Comparison of ENCODE assay signal across 33 cellular contexts in genomic region chr2:227134591-227134990, GRCh38. TPM values are rescaled to one million over a fixed set of nuclear protein-coding genes. Genes with fewer than 3 reads are reported as not detected.
"Had no signal": no experiment of that assay in that cellular context is flagged by ENCODE, and none has a peak within 500 bp of the region (broad histone marks: within the 10 kb centered on the region; RNA-seq: fewer than 3 reads in every experiment).

No MANE protein-coding gene starts in this region.

- ATAC-seq: activated naive CD8-positive, alpha-beta T cell treated with anti-CD3 and anti-CD28 coated beads, Interleukin-2, amount 50 U/mL, for 24 hours; activated T-cell treated with anti-CD3 and anti-CD28 coated beads, Interleukin-2, amount 50 U/mL, for 4 hours; K562; Right ventricle myocardium inferior had no signal

- H3K27ac ChIP-seq: PC-9, RWPE1, VCaP had no signal

- DNase-seq: activated B cell treated with CpG ODN at 0.5 μM for 24 hours; activated CD4-positive, alpha-beta memory T cell treated with anti-CD3 and anti-CD28 coated beads for 36 hours; activated CD4-positive, alpha-beta T cell treated with anti-CD3 and anti-CD28 coated beads for 4 hours; activated CD4-positive, alpha-beta T cell treated with anti-CD3 and anti-CD28 coated beads, Interleukin-2, amount 50 U/mL, for 1 hour; activated CD4-positive, CD25-positive, alpha-beta regulatory T cell treated with anti-CD3 and anti-CD28 coated beads, Interleukin-2, amount 50 U/mL, for 72 hours; activated CD8-positive, alpha-beta memory T cell treated with anti-CD3 and anti-CD28 coated beads, Interleukin-2, amount 50 U/mL, for 4 hours; activated naive CD4-positive, alpha-beta T cell treated with anti-CD3 and anti-CD28 coated beads, Interleukin-2, amount 10 ng/mL, durations not matched to agents 7 days and 5 days; activated naive CD8-positive, alpha-beta T cell treated with anti-CD3 and anti-CD28 coated beads, Interleukin-2, amount 50 U/mL, for 24 hours; activated T-cell treated with anti-CD3 and anti-CD28 coated beads for 4 hours; activated T-cell treated with anti-CD3 and anti-CD28 coated beads, Interleukin-2, amount 50 U/mL, for 4 hours; amniotic stem cell; aorta; NCI-H1092 treated with DMSO at 0.1 percent for 48 hours; NCI-H1417; NCI-H146; NCI-H187; NCI-H2029 treated with DMSO at 0.1 percent for 48 hours; NCI-H2107; NCI-H2171; NCI-H510A; NCI-H526; NCI-H748 treated with DMSO at 0.1 percent for 48 hours; PC-9; SW 1271; T-helper 1 cell; T-helper 2 cell; T-helper 9 cell had no signal

- FAIRE-seq: K562, RCC 7860 had no signal

- H3K4me2 ChIP-seq: PC-9 had no signal

- H3K4me3 ChIP-seq: K562, PC-9 had no signal

- H2AFZ ChIP-seq: PC-9 had no signal

RNA-seq across cellular contexts. Expression of gene COL4A4, which starts 29.4 kb away (rescaled TPM):
- total RNA-seq: activated CD4-positive, alpha-beta memory T cell treated with anti-CD3 and anti-CD28 coated beads for 36 hours; activated T-helper 1 cell treated with anti-CD3 and anti-CD28 coated beads, Interleukin-12 subunit alpha, Interleukin-12 subunit beta, Interleukin-2, Interleukin-4 antibody, amounts not matched to agents 30 ng/mL and 10 ng/mL and 1 ng/mL, durations not matched to agents 14 hours and 24 hours and 36 hours; K562 had no signal

RNA-seq across cellular contexts. Expression of gene COL4A3, which starts 29.8 kb away (rescaled TPM):
- total RNA-seq: activated CD4-positive, alpha-beta memory T cell treated with anti-CD3 and anti-CD28 coated beads for 36 hours; activated T-helper 1 cell treated with anti-CD3 and anti-CD28 coated beads, Interleukin-12 subunit alpha, Interleukin-12 subunit beta, Interleukin-2, Interleukin-4 antibody, amounts not matched to agents 30 ng/mL and 10 ng/mL and 1 ng/mL, durations not matched to agents 14 hours and 24 hours and 36 hours; K562 had no signal
- polyA plus RNA-seq: K562 had no signal
